21 cellular contexts compared by ENCODE assay signal in the genomic region with DNA sequence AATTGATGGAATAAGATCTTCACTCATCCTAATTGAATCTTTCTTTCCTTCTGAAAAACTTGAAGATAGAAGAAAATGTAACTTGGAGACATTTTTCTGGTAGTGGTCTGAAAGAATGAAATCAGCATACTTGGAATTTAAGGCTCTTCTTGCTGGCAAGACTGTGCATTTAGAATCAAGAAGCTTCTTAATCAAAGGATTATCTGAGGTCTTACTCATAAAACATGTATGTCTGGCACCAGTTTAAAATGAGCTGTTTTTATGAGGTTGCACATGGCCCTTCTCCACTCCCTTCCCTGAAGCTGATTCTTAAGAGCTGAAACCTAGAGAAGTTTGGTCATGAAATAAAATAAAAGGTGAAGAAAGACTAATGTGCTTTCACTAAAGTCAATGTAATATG.
DNase-seq lines count a peak whose midpoint lies in the region; TF ChIP-seq lines count a peak whose summit lies in the region.
"Had no signal": no experiment of that assay in that cellular context is flagged by ENCODE, and none has a peak within 500 bp of the region (broad histone marks: within the 10 kb centered on the region; RNA-seq: fewer than 3 reads in every experiment).

No MANE protein-coding gene starts in this region.

- no peak overlapping the region for H3K18ac ChIP-seq in mesenchymal stem cell (ENCODE audit: low read depth in 1 of 2, low read length in 2 of 2)

- dilution Hi-C loops in mammary epithelial cell (cut with HindIII; ENCODE audit: low sequenced_read_pairs): no loop called here

- BruUV-seq in mammary epithelial cell (replicated peaks; lab: Mats Ljungman, UMichigan): no TSS peak

- H2AK5ac ChIP-seq in mesenchymal stem cell (ENCODE audit: low read length, severe bottlenecking): no peak overlapping the region

- no peaks in the 10 kb centered on the region for H4K20me1 ChIP-seq in mammary epithelial cell (ENCODE audit: insufficient read depth, low read length)

- no peak overlapping the region for H2BK12ac ChIP-seq in mesenchymal stem cell (ENCODE audit: low read length in 2 of 2)

- H3K14ac ChIP-seq in mesenchymal stem cell (ENCODE audit: low read length in 2 of 2): no peak overlapping the region

- TF ChIP-seq CTCF in AG10803 (conservative IDR thresholded peaks at IDR 0.05; ENCODE audit: low read length) (no peak), mammary epithelial cell (conservative IDR thresholded peaks at IDR 0.05 in 1 of 2, IDR thresholded peaks at IDR 0.05 in 1 of 2; ENCODE audit: extremely low read depth in 1 of 2, insufficient read depth in 1 of 2, low read depth in 1 of 2, low read length in 2 of 2) (no peak), transverse colon (IDR thresholded peaks at IDR 0.05) (no peak)

- H2BK120ac ChIP-seq in mesenchymal stem cell (ENCODE audit: low read depth, low read length): no peak overlapping the region

- H3K27ac ChIP-seq in mammary epithelial cell (ENCODE audit: insufficient read depth, low read depth, low read length): no peak overlapping the region
- no peak overlapping the region for H3K27ac ChIP-seq in mesenchymal stem cell (ENCODE audit: low read length, poor library complexity, severe bottlenecking)
- H3K27ac ChIP-seq in transverse colon: no peak overlapping the region
- H3K27ac ChIP-seq: heart left ventricle, upper lobe of left lung had no signal

- H3K4ac ChIP-seq in mesenchymal stem cell (ENCODE audit: low read depth in 1 of 2, low read length in 2 of 2): no peak overlapping the region

- H3K4me1 ChIP-seq in mammary epithelial cell (ENCODE audit: insufficient read depth, low read length) (peaks cover 15% of the 10 kb centered on the region), mesenchymal stem cell (ENCODE audit: control insufficient read depth, insufficient read depth, low read depth, low read length) (no peaks in the 10 kb centered on the region), transverse colon (peaks cover 0 to 10% (median 0%) of the 10 kb centered on the region in 4 donors)

- peaks cover 5% of the 10 kb centered on the region for H3K79me1 ChIP-seq in mesenchymal stem cell (replicated peaks; ENCODE audit: low read length, poor library complexity, severe bottlenecking)

- H3K4me2 ChIP-seq in mammary epithelial cell (ENCODE audit: insufficient read depth, low read depth, low read length): peak overlapping the region; percentile 18
- H3K4me2 ChIP-seq in mesenchymal stem cell (ENCODE audit: low read length, poor library complexity, severe bottlenecking): no peak overlapping the region

- no peak overlapping the region for H3K23ac ChIP-seq in mesenchymal stem cell (ENCODE audit: low read length in 2 of 2)

- no peaks in the 10 kb centered on the region for H3K79me2 ChIP-seq in mammary epithelial cell (ENCODE audit: insufficient read depth, low read length)

- H4K91ac ChIP-seq in mesenchymal stem cell (ENCODE audit: low read length): no peak overlapping the region

- in situ Hi-C loops in mammary epithelial cell (cut with MboI; ENCODE audit: low sequenced_read_pairs in 2 of 2): no loop called here
- in situ Hi-C loops in transverse colon (cut with MboI; ENCODE audit: low pct_ligation_motif_present in 1 of 4, low pct_unique_long_range_greater_than_20kb in 1 of 4, low sequenced_read_pairs in 3 of 4): no loop called here

- H3K9me3 ChIP-seq in mammary epithelial cell (replicated peaks; ENCODE audit: insufficient read depth, low read length): no peaks in the 10 kb centered on the region
- no peaks in the 10 kb centered on the region for H3K9me3 ChIP-seq in mesenchymal stem cell (ENCODE audit: control insufficient read depth, low read length)
- H3K9me3 ChIP-seq in transverse colon: no peaks in the 10 kb centered on the region
- H3K9me3 ChIP-seq: heart left ventricle, upper lobe of left lung had no signal

- H3K36me3 ChIP-seq in mammary epithelial cell (ENCODE audit: insufficient read depth, low read length): no peaks in the 10 kb centered on the region
- H3K36me3 ChIP-seq in mesenchymal stem cell (ENCODE audit: control insufficient read depth in 1 of 2, insufficient read depth in 2 of 2, low read depth in 1 of 2, low read length in 2 of 2): peaks cover 8 to 39% of the 10 kb centered on the region in 2 experiments
- H3K36me3 ChIP-seq in transverse colon: peaks cover 0 to 11% (median 0%) of the 10 kb centered on the region in 4 donors
- H3K36me3 ChIP-seq: upper lobe of left lung had no signal

- H3K27me3 ChIP-seq in mammary epithelial cell (ENCODE audit: insufficient read depth, low read length): no peaks in the 10 kb centered on the region
- no peaks in the 10 kb centered on the region for H3K27me3 ChIP-seq in mesenchymal stem cell (ENCODE audit: control insufficient read depth in 1 of 2, insufficient read depth in 1 of 2, low read length in 2 of 2)
- no peaks in the 10 kb centered on the region for H3K27me3 ChIP-seq in transverse colon
- H3K27me3 ChIP-seq: heart left ventricle, upper lobe of left lung had no signal

- CTCF ChIA-PET in mammary epithelial cell (lab: Charles Lee; ENCODE audit: low non-redundant PET): no interaction called here

- H4K8ac ChIP-seq in mesenchymal stem cell (ENCODE audit: low read length): no peak overlapping the region

- H2BK15ac ChIP-seq in mesenchymal stem cell (ENCODE audit: low read depth, poor library complexity, severe bottlenecking): no peak overlapping the region

- TF ChIP-seq POLR2A in transverse colon (IDR thresholded peaks at IDR 0.05): no peak

- H2AFZ ChIP-seq in mammary epithelial cell (ENCODE audit: low read depth, low read length) (no peak overlapping the region), mesenchymal stem cell (ENCODE audit: low read depth, low read length) (no peak overlapping the region)

- intact Hi-C loops in mammary epithelial cell (cut with micrococcal nuclease): no loop called here
- intact Hi-C loops in transverse colon (cut with DNase I; ENCODE audit: low total_unique reads): no loop called here

- H3K9ac ChIP-seq in mammary epithelial cell (ENCODE audit: insufficient read depth, low read length) (no peak overlapping the region), mesenchymal stem cell (ENCODE audit: low read length) (no peak overlapping the region)

- H2BK5ac ChIP-seq in mesenchymal stem cell (ENCODE audit: low read depth, low read length, poor library complexity, severe bottlenecking): no peak overlapping the region

- TF ChIP-seq EP300 in transverse colon (IDR thresholded peaks at IDR 0.05; ENCODE audit: low read depth): no peak

- DNase-seq in AG10803 (ENCODE audit: low read depth) (peak; percentile 82), M059J (ENCODE audit: low read depth) (peak; percentile 75), mammary epithelial cell (peak; percentile 72), mesenchymal stem cell (peak; percentile 29), NCI-H2171 treated with DMSO at 0.1 percent for 48 hours (lab: John Stamatoyannopoulos, UW) (no peak), transverse colon (no peak), midbrain (lab: John Stamatoyannopoulos, UW) (no peak)
- no peak for DNase-seq in activated effector memory CD4-positive, alpha-beta T cell treated with Interleukin-2 at 50 U/mL for 16 hours
- DNase-seq: activated CD4-positive, alpha-beta T cell treated with anti-CD3 and anti-CD28 coated beads, Interleukin-2, amount 50 U/mL, for 1 hour; activated T-cell treated with anti-CD3 and anti-CD28 coated beads, Interleukin-2, amount 50 U/mL, for 72 hours; anterior cingulate cortex; DND-41; heart left ventricle; left colon; naive thymus-derived CD4-positive, alpha-beta T cell; NCI-H1930; NCI-H774; right cardiac atrium; stimulated activated CD4-positive, alpha-beta T cell treated with anti-CD3 and anti-CD28 coated beads, Interleukin-4, amount 100 ng/mL, for 4 hours; T-helper 9 cell; upper lobe of left lung had no signal

- H3K4me3 ChIP-seq in AG10803 (ENCODE audit: low read length) (no peak overlapping the region), mammary epithelial cell (replicated peaks in 1 of 3; ENCODE audit: insufficient read depth in 1 of 3, low read depth in 2 of 3, low read length in 3 of 3) (no peak overlapping the region), mesenchymal stem cell (ENCODE audit: insufficient read depth in 1 of 2, low read depth in 1 of 2, low read length in 2 of 2) (no peak overlapping the region), transverse colon (no peak overlapping the region)
- H3K4me3 ChIP-seq: heart left ventricle, upper lobe of left lung had no signal

Comparison
In these comparisons a context has a peak if more than half of its experiments do, and no peak if none do; other contexts are left out.
1. DNase-seq: peak in AG10803 (single experiment), M059J (single experiment), mammary epithelial cell (single experiment) and mesenchymal stem cell (single experiment); none in NCI-H2171 treated with DMSO at 0.1 percent for 48 hours (single experiment), activated effector memory CD4-positive, alpha-beta T cell treated with Interleukin-2 at 50 U/mL for 16 hours (single experiment), transverse colon (single experiment) and midbrain (single experiment).